1 cellular context compared by ENCODE assay signal in the genomic region with DNA sequence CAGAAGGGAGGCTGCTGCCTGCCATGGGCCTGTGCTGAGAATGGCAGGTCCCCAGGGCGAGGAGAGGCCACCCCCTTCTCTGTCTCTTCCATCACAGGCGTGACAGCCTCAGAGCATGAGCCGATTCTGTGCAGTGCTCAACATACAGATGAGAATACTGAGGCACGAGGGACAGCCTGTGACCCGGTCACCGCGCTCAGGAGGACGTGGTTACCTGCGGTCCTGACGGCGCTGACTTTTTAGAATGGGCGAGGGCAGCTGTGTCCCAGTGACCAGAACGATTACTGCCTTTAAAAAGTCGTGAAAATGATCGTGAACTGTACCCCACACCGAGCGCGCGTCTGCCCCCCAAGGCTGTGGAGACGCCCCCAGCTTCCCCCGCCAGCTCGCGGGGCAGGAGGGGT.
TF ChIP-seq lines count a peak whose summit lies in the region.

No MANE protein-coding gene starts in this region.

TF ChIP-seq in H1, 55 proteins besides CTCF, POLR2A, EP300 and RAD21:
- TF ChIP-seq SAP30 (IDR thresholded peaks at IDR 0.05; ENCODE audit: insufficient read depth, insufficient replicate concordance, low read length) (peak; percentile 81), SIN3A (conservative IDR thresholded peaks at IDR 0.05 in 1 of 2, IDR thresholded peaks at IDR 0.05 in 1 of 2; ENCODE audit: low read depth in 1 of 2, low read length in 2 of 2) (0 out of 4 replicates have a peak, but pooled peaks have one; percentile 7 to 28), MAX (IDR thresholded peaks at IDR 0.05) (0 out of 2 replicates have a peak, but pooled peaks have one; percentile 24)
